In genomic region chr15:63018639-63019038, GRCh38 we compare ENCODE assay signal across 19 cellular contexts. TPM values are rescaled to one million over a fixed set of nuclear protein-coding genes. Genes with fewer than 3 reads are reported as not detected.
A peak's percentile ranks its signal among the peaks of the same experiment; 100 is the strongest.
DNase-seq lines count a peak whose midpoint lies in the region; ATAC-seq and TF ChIP-seq lines count a peak whose summit lies in the region.
"Had no signal": no experiment of that assay in that cellular context is flagged by ENCODE, and none has a peak within 500 bp of the region (broad histone marks: within the 10 kb centered on the region; RNA-seq: fewer than 3 reads in every experiment).

No MANE protein-coding gene starts in this region.

- ATAC-seq in HG02981 (IDR thresholded peaks at IDR 0.05; ENCODE audit: unreplicated experiment) = no peak
- ATAC-seq: right cardiac atrium, T-helper 17 cell had no signal

- in situ Hi-C loops in SK-MEL-5 (cut with HindIII; ENCODE audit: low pct_unique_long_range_greater_than_20kb, low sequenced_read_pairs) = no loop called here

- DNase-seq in EL (peak; percentile 49), SK-MEL-5 (ENCODE audit: low read depth, low spot score) (peak; percentile 8), epithelial cell of prostate (ENCODE audit: low read depth, low spot score) (no peak), renal cortical epithelial cell (ENCODE audit: low read depth) (peak; percentile 25), retina (no peak), GM10266 (ENCODE audit: extremely low spot score) (no peak), COR-L47 (lab: John Stamatoyannopoulos, UW) (no peak)
- DNase-seq: activated CD4-positive, CD25-positive, alpha-beta regulatory T cell treated with anti-CD3 and anti-CD28 coated beads, Interleukin-2, amount 50 U/mL, for 72 hours; Caco-2; effector CD8-positive, alpha-beta T cell; GOT3; NCI-H1048; NCI-H2081; NCI-H524; right cardiac atrium; SIG-M5; T-helper 17 cell had no signal

- peak overlapping the region; percentile 27 for H3K27ac ChIP-seq in epithelial cell of prostate
- H3K27ac ChIP-seq: neutrophil had no signal

- TF ChIP-seq CTCF in GM10266 (IDR thresholded peaks at IDR 0.05; ENCODE audit: control insufficient read depth, insufficient read depth, low read depth, missing control alignments) = no peak

RNA-seq across cellular contexts. Expression of gene TPM1, which starts 23.9 kb away (rescaled TPM):
- 29.8 and 30.5 TPM in 2 replicates for total RNA-seq in SK-MEL-5 (2014; rRNA removed; shearing (Covaris generic))
- 21.6 and 29.6 TPM in 2 replicates for polyA plus RNA-seq in SK-MEL-5 (2015; cell fraction: cytosol; rRNA removed)
- polyA plus RNA-seq in SK-MEL-5 (2015; cell fraction: nucleus; rRNA removed) = 26.2 and 33.5 TPM in 2 replicates
- 1,733 and 1,925 TPM in 2 replicates for total RNA-seq in renal cortical epithelial cell

Comparison
In these comparisons a context has a peak if more than half of its experiments do, and no peak if none do; other contexts are left out.
1. DNase-seq: peak in EL (single experiment), SK-MEL-5 (single experiment) and renal cortical epithelial cell (single experiment); none in epithelial cell of prostate (single experiment), retina (single experiment), GM10266 (single experiment) and COR-L47 (single experiment).
2. RNA of gene TPM1, which starts 23.9 kb away (total RNA-seq): 1,733 to 1,925 TPM in renal cortical epithelial cell; 29.8 to 30.5 TPM in SK-MEL-5; every median in the first group is over 10 times any median in the second.